ENCODE assay signal across 10 cellular contexts in the genomic region with DNA sequence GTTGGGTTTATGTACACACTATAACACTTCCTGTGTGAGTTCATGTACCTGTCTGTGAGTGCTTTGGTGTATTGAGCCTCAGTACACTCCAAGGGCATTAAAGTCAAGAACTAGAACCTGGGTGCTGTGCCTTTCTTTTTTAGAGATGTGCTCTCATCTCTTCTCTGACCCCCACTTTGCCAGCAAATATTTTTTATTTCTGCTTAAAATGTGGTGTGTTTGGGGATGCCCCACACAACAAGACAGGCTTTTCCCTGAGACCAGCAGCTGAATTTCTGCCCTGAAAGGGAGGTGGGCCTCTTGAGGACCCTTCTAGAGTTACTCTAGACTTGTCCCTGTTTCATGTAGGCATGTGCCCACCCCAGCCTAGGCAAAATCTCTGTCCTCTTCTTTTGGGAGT.
"Had no signal": no experiment of that assay in that cellular context is flagged by ENCODE, and none has a peak within 500 bp of the region (broad histone marks: within the 10 kb centered on the region; RNA-seq: fewer than 3 reads in every experiment).

No MANE protein-coding gene starts in this region.

- DNase-seq: activated B cell treated with CpG ODN at 0.5 μM for 24 hours; activated CD4-positive, alpha-beta T cell treated with anti-CD3 and anti-CD28 coated beads, Interleukin-2, amount 50 U/mL, for 1 hour; activated gamma-delta T cell treated with Interleukin-2 at 50 U/mL for 16 hours; endodermal cell; erythroblast; lower lobe of right lung; psoas muscle; right lobe of liver; stimulated activated naive CD4-positive, alpha-beta T cell treated with Interleukin-2 at 50 U/mL for 16 hours had no signal

- H3K27me3 Mint-ChIP-seq: activated B cell treated with CpG ODN at 0.5 μM for 24 hours had no signal

- ATAC-seq: lower lobe of right lung, psoas muscle had no signal

- H3K27ac Mint-ChIP-seq: endodermal cell, nephron had no signal

- H3K4me3 Mint-ChIP-seq: activated B cell treated with CpG ODN at 0.5 μM for 24 hours, endodermal cell, nephron had no signal

- H3K9me3 Mint-ChIP-seq: activated B cell treated with CpG ODN at 0.5 μM for 24 hours, endodermal cell, nephron had no signal

- H3K4me1 Mint-ChIP-seq: nephron had no signal
